In genomic region chr20:35314460-35315198, GRCh38 we compare ENCODE assay signal across 16 cellular contexts. TPM values are rescaled to one million over a fixed set of nuclear protein-coding genes. Genes with fewer than 3 reads are reported as not detected.
DNase-seq lines count a peak whose midpoint lies in the region; ATAC-seq lines count a peak whose summit lies in the region.
"Had no signal": no experiment of that assay in that cellular context is flagged by ENCODE, and none has a peak within 500 bp of the region (broad histone marks: within the 10 kb centered on the region; RNA-seq: fewer than 3 reads in every experiment).

No MANE protein-coding gene starts in this region.

- peak overlapping the region; percentile 5 for H3K4me3 Mint-ChIP-seq in activated CD8-positive, alpha-beta memory T cell treated with anti-CD3 and anti-CD28 coated beads, Interleukin-2, amount 10 ng/mL, durations not matched to agents 7 days and 5 days
- H3K4me3 Mint-ChIP-seq in dendritic cell treated with granulocyte-macrophage colony-stimulating factor and Interleukin-4, amounts not matched to agents 40 ng/mL and 50 ng/mL, for 4 days = no peak overlapping the region
- peak overlapping the region; percentile 17 for H3K4me3 Mint-ChIP-seq in stimulated activated effector memory CD8-positive, alpha-beta T cell treated with anti-CD3 and anti-CD28 coated beads, Interleukin-12 subunit alpha, Interleukin-12 subunit beta, amount 100 ng/mL, for 72 hours
- H3K4me3 Mint-ChIP-seq: T-helper 17 cell had no signal

- CTCF ChIA-PET in activated CD8-positive, alpha-beta memory T cell treated with anti-CD3 and anti-CD28 coated beads, Interleukin-2, amount 10 ng/mL, durations not matched to agents 7 days and 5 days (lab: Charles Lee) = interaction anchor here (0.6 to 2.8 kb wide), 3 partner anchors 10 to 133 kb away, joined by 3 to 16 read pairs (median 5); no protein-coding TSS in a partner anchor

- peak overlapping the region; percentile 82 for H3K27ac Mint-ChIP-seq in activated CD8-positive, alpha-beta memory T cell treated with anti-CD3 and anti-CD28 coated beads, Interleukin-2, amount 10 ng/mL, durations not matched to agents 7 days and 5 days
- H3K27ac Mint-ChIP-seq in dendritic cell treated with granulocyte-macrophage colony-stimulating factor and Interleukin-4, amounts not matched to agents 40 ng/mL and 50 ng/mL, for 4 days = peak overlapping the region; percentile 10
- peak overlapping the region; percentile 74 for H3K27ac Mint-ChIP-seq in stimulated activated effector memory CD8-positive, alpha-beta T cell treated with anti-CD3 and anti-CD28 coated beads, Interleukin-12 subunit alpha, Interleukin-12 subunit beta, amount 100 ng/mL, for 72 hours
- H3K27ac Mint-ChIP-seq: T-helper 17 cell had no signal

- intact Hi-C loops in dendritic cell treated with granulocyte-macrophage colony-stimulating factor and Interleukin-4, amounts not matched to agents 40 ng/mL and 50 ng/mL, for 4 days (cut with micrococcal nuclease) = no loop called here

- peaks cover 16% of the 10 kb centered on the region for H3K36me3 Mint-ChIP-seq in activated CD8-positive, alpha-beta memory T cell treated with anti-CD3 and anti-CD28 coated beads, Interleukin-2, amount 10 ng/mL, durations not matched to agents 7 days and 5 days
- H3K36me3 Mint-ChIP-seq in dendritic cell treated with granulocyte-macrophage colony-stimulating factor and Interleukin-4, amounts not matched to agents 40 ng/mL and 50 ng/mL, for 4 days (ENCODE audit: low read depth) = peaks cover 26% of the 10 kb centered on the region
- peaks cover 26% of the 10 kb centered on the region for H3K36me3 Mint-ChIP-seq in stimulated activated effector memory CD8-positive, alpha-beta T cell treated with anti-CD3 and anti-CD28 coated beads, Interleukin-12 subunit alpha, Interleukin-12 subunit beta, amount 100 ng/mL, for 72 hours

- no peak for ATAC-seq in activated CD8-positive, alpha-beta memory T cell treated with anti-CD3 and anti-CD28 coated beads, Interleukin-2, amount 10 ng/mL, durations not matched to agents 7 days and 5 days
- ATAC-seq in stimulated activated effector memory CD8-positive, alpha-beta T cell treated with anti-CD3 and anti-CD28 coated beads, Interleukin-12 subunit alpha, Interleukin-12 subunit beta, amount 100 ng/mL, for 72 hours = no peak
- ATAC-seq: T-helper 17 cell had no signal

- H3K4me1 Mint-ChIP-seq in activated CD8-positive, alpha-beta memory T cell treated with anti-CD3 and anti-CD28 coated beads, Interleukin-2, amount 10 ng/mL, durations not matched to agents 7 days and 5 days = peaks cover 69% of the 10 kb centered on the region
- peaks cover 23% of the 10 kb centered on the region for H3K4me1 Mint-ChIP-seq in dendritic cell treated with granulocyte-macrophage colony-stimulating factor and Interleukin-4, amounts not matched to agents 40 ng/mL and 50 ng/mL, for 4 days (ENCODE audit: low read depth)
- H3K4me1 Mint-ChIP-seq in stimulated activated effector memory CD8-positive, alpha-beta T cell treated with anti-CD3 and anti-CD28 coated beads, Interleukin-12 subunit alpha, Interleukin-12 subunit beta, amount 100 ng/mL, for 72 hours = peaks cover 57% of the 10 kb centered on the region

- H3K27me3 Mint-ChIP-seq in activated CD8-positive, alpha-beta memory T cell treated with anti-CD3 and anti-CD28 coated beads, Interleukin-2, amount 10 ng/mL, durations not matched to agents 7 days and 5 days = no peaks in the 10 kb centered on the region
- H3K27me3 Mint-ChIP-seq in dendritic cell treated with granulocyte-macrophage colony-stimulating factor and Interleukin-4, amounts not matched to agents 40 ng/mL and 50 ng/mL, for 4 days = no peaks in the 10 kb centered on the region
- H3K27me3 Mint-ChIP-seq: T-helper 17 cell had no signal

- DNase-seq in activated CD8-positive, alpha-beta memory T cell treated with anti-CD3 and anti-CD28 coated beads, Interleukin-2, amount 10 ng/mL, durations not matched to agents 7 days and 5 days = no peak
- no peak for DNase-seq in activated CD8-positive, alpha-beta memory T cell treated with anti-CD3 and anti-CD28 coated beads, Interleukin-2, amount 50 U/mL, for 4 hours
- peak; percentile 50 for DNase-seq in RPMI7951 (ENCODE audit: low read depth)
- no peak for DNase-seq in stimulated activated effector memory CD8-positive, alpha-beta T cell treated with anti-CD3 and anti-CD28 coated beads, Interleukin-12 subunit alpha, Interleukin-12 subunit beta, amount 100 ng/mL, for 72 hours (ENCODE audit: low spot score in 2 of 2)
- DNase-seq in NCI-H1436 (lab: John Stamatoyannopoulos, UW) = no peak
- no peak for DNase-seq in hypothalamus (lab: John Stamatoyannopoulos, UW)
- DNase-seq in NCI-H1105 treated with DMSO at 0.1 percent for 48 hours (lab: John Stamatoyannopoulos, UW) = no peak
- DNase-seq: activated CD4-positive, alpha-beta T cell treated with anti-CD3 and anti-CD28 coated beads, Interleukin-2, amount 50 U/mL, for 48 hours; lower lobe of right lung; spleen; T-helper 17 cell had no signal

- H3K9me3 Mint-ChIP-seq in activated CD8-positive, alpha-beta memory T cell treated with anti-CD3 and anti-CD28 coated beads, Interleukin-2, amount 10 ng/mL, durations not matched to agents 7 days and 5 days (ENCODE audit: low read depth) = no peaks in the 10 kb centered on the region
- H3K9me3 Mint-ChIP-seq in dendritic cell treated with granulocyte-macrophage colony-stimulating factor and Interleukin-4, amounts not matched to agents 40 ng/mL and 50 ng/mL, for 4 days = no peaks in the 10 kb centered on the region
- no peaks in the 10 kb centered on the region for H3K9me3 Mint-ChIP-seq in stimulated activated effector memory CD8-positive, alpha-beta T cell treated with anti-CD3 and anti-CD28 coated beads, Interleukin-12 subunit alpha, Interleukin-12 subunit beta, amount 100 ng/mL, for 72 hours

RNA-seq across cellular contexts. Expression of gene FAM83C, which starts 22.4 kb away (rescaled TPM):
- total RNA-seq in activated CD8-positive, alpha-beta memory T cell treated with anti-CD3 and anti-CD28 coated beads, Interleukin-2, amount 10 ng/mL, durations not matched to agents 7 days and 5 days = not detected
- total RNA-seq in RPMI7951 (2014; rRNA removed; shearing (Covaris generic)) = not detected in 2 replicates
- total RNA-seq: esophagus muscularis mucosa, lower lobe of right lung, NCI-H460, osteocyte, spleen, T-helper 17 cell, thoracic aorta had no signal

RNA-seq across cellular contexts. Expression of gene EIF6, which starts 30.1 kb away (rescaled TPM):
- total RNA-seq in activated CD8-positive, alpha-beta memory T cell treated with anti-CD3 and anti-CD28 coated beads, Interleukin-2, amount 10 ng/mL, durations not matched to agents 7 days and 5 days = 100 to 1,000 TPM in 1 of 2 experiments, 10 to 100 TPM in 1; 98.6 to 121 TPM
- total RNA-seq in RPMI7951 (2014; rRNA removed; shearing (Covaris generic)) = 434 and 435 TPM in 2 replicates

RNA-seq across cellular contexts. Expression of gene MMP24OS, which starts 36.7 kb away (rescaled TPM):
- total RNA-seq in activated CD8-positive, alpha-beta memory T cell treated with anti-CD3 and anti-CD28 coated beads, Interleukin-2, amount 10 ng/mL, durations not matched to agents 7 days and 5 days = 10 to 100 TPM; 28.4 to 44.3 TPM
- total RNA-seq in RPMI7951 (2014; rRNA removed; shearing (Covaris generic)) = 12.8 and 19.1 TPM in 2 replicates

Comparison
In these comparisons a context has a peak if more than half of its experiments do, and no peak if none do; other contexts are left out.
1. H3K27ac Mint-ChIP-seq: peak in every context shown above with its lines; median percentile 82 in activated CD8-positive, alpha-beta memory T cell treated with anti-CD3 and anti-CD28 coated beads, Interleukin-2, amount 10 ng/mL, durations not matched to agents 7 days and 5 days; 74 in stimulated activated effector memory CD8-positive, alpha-beta T cell treated with anti-CD3 and anti-CD28 coated beads, Interleukin-12 subunit alpha, Interleukin-12 subunit beta, amount 100 ng/mL, for 72 hours; 10 in dendritic cell treated with granulocyte-macrophage colony-stimulating factor and Interleukin-4, amounts not matched to agents 40 ng/mL and 50 ng/mL, for 4 days.